Comparison of ENCODE assay signal across 8 cellular contexts in the genomic region with DNA sequence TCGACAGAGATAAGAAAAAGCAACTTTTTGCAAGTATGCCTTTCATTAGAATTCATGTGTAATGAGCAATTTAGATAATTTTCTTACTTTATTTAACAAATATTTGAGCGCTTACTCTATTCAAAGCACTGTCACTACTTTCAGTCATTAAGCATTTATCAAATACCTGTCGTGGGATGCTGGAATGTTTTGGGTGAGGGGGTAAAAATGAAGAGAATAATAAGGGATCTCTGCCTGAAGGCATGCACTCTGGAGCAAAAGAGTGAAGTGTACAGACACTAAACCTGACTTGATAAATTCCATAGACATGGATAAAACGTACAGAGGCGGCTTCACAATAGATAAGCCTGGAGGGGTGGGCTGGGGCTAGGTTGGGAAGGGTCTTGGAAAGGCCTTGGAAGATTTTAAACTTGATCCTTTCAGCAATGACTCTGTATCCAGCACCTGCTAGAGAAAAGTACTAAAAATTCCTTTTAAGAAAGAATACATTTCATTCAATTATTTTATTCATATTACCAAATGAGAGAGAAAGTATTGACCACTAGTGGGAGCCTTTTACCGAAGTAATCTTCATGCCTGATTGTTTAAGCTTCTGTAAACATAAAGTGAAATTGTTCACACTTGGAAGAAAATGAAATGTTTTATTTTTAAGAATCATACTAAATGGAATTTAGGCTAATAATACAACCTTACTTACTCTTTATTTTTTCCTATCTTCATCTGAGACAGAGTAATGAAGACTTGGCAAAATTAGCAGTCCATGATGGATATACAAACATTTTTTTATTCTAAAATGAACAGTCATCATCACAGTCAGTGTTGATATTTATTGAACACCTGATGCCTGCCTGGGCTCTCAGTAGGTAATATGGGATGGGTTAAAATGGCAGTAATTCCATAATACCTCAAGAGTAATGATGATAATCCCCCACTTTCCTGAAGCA.
DNase-seq lines count a peak whose midpoint lies in the region; TF ChIP-seq lines count a peak whose summit lies in the region.

No MANE protein-coding gene starts in this region.

- no peaks in the 10 kb centered on the region for H3K36me3 ChIP-seq in thyroid gland

- TF ChIP-seq CTCF in fibroblast of villous mesenchyme (IDR thresholded peaks at IDR 0.05; ENCODE audit: insufficient read depth, low read depth, low read length) (peak; percentile 70), thyroid gland (IDR thresholded peaks at IDR 0.05) (peak in 5 of 6 experiments; percentile 41 to 70 (median 61)), Calu3 (IDR thresholded peaks at IDR 0.05; ENCODE audit: unreplicated experiment) (no peak)

- no peaks in the 10 kb centered on the region for H3K4me1 ChIP-seq in thyroid gland

- H3K4me3 ChIP-seq in Jurkat, Clone E6-1 (ENCODE audit: low read length): no peak overlapping the region
- H3K4me3 ChIP-seq in fibroblast of villous mesenchyme (ENCODE audit: low read depth, low read length) (no peak overlapping the region), thyroid gland (replicated peaks in 1 of 3) (no peak overlapping the region)

- DNase-seq in DMS 273 (lab: John Stamatoyannopoulos, UW; ENCODE audit: unreplicated experiment): peak; percentile 65
- DNase-seq in Jurkat, Clone E6-1 (ENCODE audit: low read depth, low spot score): peak; percentile 31
- DNase-seq in SHP77 treated with DMSO at 0.1 percent for 48 hours (lab: John Stamatoyannopoulos, UW): peak; percentile 10
- peak; percentile 47 for DNase-seq in fibroblast of villous mesenchyme (ENCODE audit: low read depth)
- DNase-seq in thyroid gland: no peak
- DNase-seq in Calu3: no peak
- no peak for DNase-seq in activated T-cell treated with anti-CD3 and anti-CD28 coated beads, Interleukin-2, amount 50 U/mL, for 1 hour
- no peak for DNase-seq in GOT3 (lab: John Stamatoyannopoulos, UW)

- 79 to 81% methylated on average over 6 of the region's 6 CpGs for WGBS in thyroid gland, 2 donors

- no peak overlapping the region for H3K27ac Mint-ChIP-seq in Calu3 (ENCODE audit: unreplicated experiment)

- peaks cover 8% of the 10 kb centered on the region for H3K4me1 Mint-ChIP-seq in Calu3 (ENCODE audit: low read depth, unreplicated experiment)

- CTCF ChIA-PET in Calu3 (lab: Charles Lee): interaction anchor here (0.7 to 2.3 kb wide), 7 partner anchors 103 to 935 kb away, joined by 3 to 12 read pairs (median 4); a partner anchor contains a TSS

- no peak for TF ChIP-seq POLR2A in thyroid gland (IDR thresholded peaks at IDR 0.05)

- no peaks in the 10 kb centered on the region for H3K9me3 Mint-ChIP-seq in Calu3 (ENCODE audit: low read depth, unreplicated experiment)

- H3K36me3 Mint-ChIP-seq in Calu3 (ENCODE audit: insufficient read depth, unreplicated experiment): peaks cover 45% of the 10 kb centered on the region

- no TSS peak for BruUV-seq in Calu3 (replicated peaks; lab: Mats Ljungman, UMichigan)

- H3K27me3 ChIP-seq in thyroid gland: no peaks in the 10 kb centered on the region

- intact Hi-C loops in thyroid gland (cut with DNase I) (loop anchor here (5.0 kb wide), 2 partner anchors 174 to 674 kb away; a partner anchor contains a TSS), Calu3 (cut with micrococcal nuclease; ENCODE audit: unreplicated experiment) (loop anchor here (1.0 to 5.0 kb wide), 3 partner anchors 172 to 469 kb away; a partner anchor contains a TSS)

- H3K4me3 Mint-ChIP-seq in Calu3 (ENCODE audit: low read depth, unreplicated experiment): no peak overlapping the region

- H3K27ac ChIP-seq in thyroid gland: no peak overlapping the region

- no peaks in the 10 kb centered on the region for H3K27me3 Mint-ChIP-seq in Calu3 (ENCODE audit: unreplicated experiment)

- H3K9me3 ChIP-seq in thyroid gland: no peaks in the 10 kb centered on the region

Comparison
In these comparisons a context has a peak if more than half of its experiments do, and no peak if none do; other contexts are left out.
1. DNase-seq: peak in DMS 273 (single experiment), Jurkat, Clone E6-1 (single experiment), SHP77 treated with DMSO at 0.1 percent for 48 hours (single experiment) and fibroblast of villous mesenchyme (single experiment); none in thyroid gland (0 of 2), Calu3 (single experiment), activated T-cell treated with anti-CD3 and anti-CD28 coated beads, Interleukin-2, amount 50 U/mL, for 1 hour (single experiment) and GOT3 (single experiment).